Comparison of ENCODE assay signal across 1 cellular context in genomic region chr17:76523084-76524037, GRCh38.
TF ChIP-seq lines count a peak whose summit lies in the region.

No MANE protein-coding gene starts in this region.

TF ChIP-seq in GM12878, 131 proteins besides CTCF, POLR2A, EP300 and RAD21 (continued from another document and continues in another):
- TF ChIP-seq, protein P1, sequence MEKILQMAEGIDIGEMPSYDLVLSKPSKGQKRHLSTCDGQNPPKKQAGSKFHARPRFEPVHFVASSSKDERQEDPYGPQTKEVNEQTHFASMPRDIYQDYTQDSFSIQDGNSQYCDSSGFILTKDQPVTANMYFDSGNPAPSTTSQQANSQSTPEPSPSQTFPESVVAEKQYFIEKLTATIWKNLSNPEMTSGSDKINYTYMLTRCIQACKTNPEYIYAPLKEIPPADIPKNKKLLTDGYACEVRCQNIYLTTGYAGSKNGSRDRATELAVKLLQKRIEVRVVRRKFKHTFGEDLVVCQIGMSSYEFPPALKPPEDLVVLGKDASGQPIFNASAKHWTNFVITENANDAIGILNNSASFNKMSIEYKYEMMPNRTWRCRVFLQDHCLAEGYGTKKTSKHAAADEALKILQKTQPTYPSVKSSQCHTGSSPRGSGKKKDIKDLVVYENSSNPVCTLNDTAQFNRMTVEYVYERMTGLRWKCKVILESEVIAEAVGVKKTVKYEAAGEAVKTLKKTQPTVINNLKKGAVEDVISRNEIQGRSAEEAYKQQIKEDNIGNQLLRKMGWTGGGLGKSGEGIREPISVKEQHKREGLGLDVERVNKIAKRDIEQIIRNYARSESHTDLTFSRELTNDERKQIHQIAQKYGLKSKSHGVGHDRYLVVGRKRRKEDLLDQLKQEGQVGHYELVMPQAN (conservative IDR thresholded peaks at IDR 0.05), result no peak
- TF ChIP-seq SPI1 (IDR thresholded peaks at IDR 0.05; ENCODE audit: borderline replicate concordance, insufficient read depth, low read depth, low read length) (no peak), MAX (IDR thresholded peaks at IDR 0.05; ENCODE audit: low read depth, low read length) (no peak), WRNIP1 (IDR thresholded peaks at IDR 0.05; ENCODE audit: borderline replicate concordance, low read depth, low read length) (no peak), HDGF (IDR thresholded peaks at IDR 0.05) (no peak), LARP7 (IDR thresholded peaks at IDR 0.05) (0 out of 2 replicates have a peak, but pooled peaks have one; percentile 29), NR2F1 (conservative IDR thresholded peaks at IDR 0.05) (0 out of 2 replicates have a peak, but pooled peaks have one; percentile 15), KAT2A (conservative IDR thresholded peaks at IDR 0.05; ENCODE audit: control insufficient read depth, low read depth, low read length) (no peak), CREM (IDR thresholded peaks at IDR 0.05; ENCODE audit: low read depth) (no peak), POLR2AphosphoS2 (IDR thresholded peaks at IDR 0.05; ENCODE audit: low read depth, low read length) (no peak), RELB (IDR thresholded peaks at IDR 0.05; ENCODE audit: low read depth) (no peak), PML (IDR thresholded peaks at IDR 0.05; ENCODE audit: low read length) (no peak), HSF1 (IDR thresholded peaks at IDR 0.05; ENCODE audit: low read depth, low read length) (0 out of 2 replicates have a peak, but pooled peaks have one; percentile 50), KDM1A (IDR thresholded peaks at IDR 0.05; ENCODE audit: borderline replicate concordance) (no peak), MEF2B (IDR thresholded peaks at IDR 0.05; ENCODE audit: partially characterized antibody, poor library complexity, severe bottlenecking) (no peak), IKZF1 (conservative IDR thresholded peaks at IDR 0.05) (peak; percentile 61), ATF7 (IDR thresholded peaks at IDR 0.05; ENCODE audit: low read depth) (no peak), HDAC6 (IDR thresholded peaks at IDR 0.05; ENCODE audit: unreplicated experiment) (no peak), PKNOX1 (IDR thresholded peaks at IDR 0.05) (peak; percentile 55; the same call in 1 of the 2 replicates), SRF (IDR thresholded peaks at IDR 0.05; ENCODE audit: low read depth in 2 of 2, low read length in 2 of 2) (no peak), ZNF592 (IDR thresholded peaks at IDR 0.05) (peak; percentile 75; the same call in 1 of the 2 replicates), PBX3 (IDR thresholded peaks at IDR 0.05; ENCODE audit: insufficient replicate concordance, low read depth, low read length) (no peak), SUZ12 (IDR thresholded peaks at IDR 0.05; ENCODE audit: unreplicated experiment) (no peak), RFX5 (IDR thresholded peaks at IDR 0.05; ENCODE audit: low read depth, low read length) (no peak), MXI1 (IDR thresholded peaks at IDR 0.05; ENCODE audit: low read depth, low read length) (no peak), SMC3 (IDR thresholded peaks at IDR 0.05; ENCODE audit: borderline replicate concordance, low read length) (peak; percentile 95), IKZF2 (IDR thresholded peaks at IDR 0.05) (no peak; a peak in 1 of 4 replicates), ZNF274 (IDR thresholded peaks at IDR 0.05; ENCODE audit: insufficient read depth, insufficient read length) (no peak), SIX5 (IDR thresholded peaks at IDR 0.05; ENCODE audit: low read depth, low read length, severe bottlenecking) (no peak), EZH2 (IDR thresholded peaks at IDR 0.05; ENCODE audit: borderline replicate concordance, control insufficient read depth, low read depth, low read length) (no peak), CBX5 (IDR thresholded peaks at IDR 0.05; ENCODE audit: low read depth) (no peak), CBX3 (IDR thresholded peaks at IDR 0.05; ENCODE audit: borderline replicate concordance, low read depth) (no peak), ZNF622 (IDR thresholded peaks at IDR 0.05) (no peak), BCLAF1 (IDR thresholded peaks at IDR 0.05) (no peak), RELA (IDR thresholded peaks at IDR 0.05; ENCODE audit: borderline replicate concordance, partially characterized antibody) (peak; percentile 53), TAF1 (IDR thresholded peaks at IDR 0.05; ENCODE audit: borderline replicate concordance, low read depth, low read length) (no peak), ZNF207 (IDR thresholded peaks at IDR 0.05; ENCODE audit: borderline replicate concordance) (0 out of 2 replicates have a peak, but pooled peaks have one; percentile 38), NRF1 (conservative IDR thresholded peaks at IDR 0.05; ENCODE audit: low read depth, low read length) (0 out of 2 replicates have a peak, but pooled peaks have one; percentile 2), SMAD5 (IDR thresholded peaks at IDR 0.05; ENCODE audit: low read depth) (no peak), SMARCA5 (IDR thresholded peaks at IDR 0.05) (peak; percentile 68; the same call in 1 of the 2 replicates), NFYA (IDR thresholded peaks at IDR 0.05; ENCODE audit: borderline replicate concordance, low read depth, low read length) (no peak), SIN3A (IDR thresholded peaks at IDR 0.05; ENCODE audit: low read depth, low read length) (no peak), PAX8 (IDR thresholded peaks at IDR 0.05) (no peak), ETV6 (conservative IDR thresholded peaks at IDR 0.05 in 1 of 2, IDR thresholded peaks at IDR 0.05 in 1 of 2; ENCODE audit: borderline replicate concordance in 1 of 2, low read depth in 1 of 2) (no peak), YY1 (IDR thresholded peaks at IDR 0.05; ENCODE audit: low read depth, low read length) (peak; percentile 83), NFIC (IDR thresholded peaks at IDR 0.05; ENCODE audit: low read depth, low read length) (no peak), ASH2L (IDR thresholded peaks at IDR 0.05; ENCODE audit: borderline replicate concordance, low read depth) (no peak), POU2F2 (IDR thresholded peaks at IDR 0.05; ENCODE audit: borderline replicate concordance, low read depth, low read length) (0 out of 3 replicates have a peak, but pooled peaks have one; percentile 37)
- TF ChIP-seq, protein P2, sequence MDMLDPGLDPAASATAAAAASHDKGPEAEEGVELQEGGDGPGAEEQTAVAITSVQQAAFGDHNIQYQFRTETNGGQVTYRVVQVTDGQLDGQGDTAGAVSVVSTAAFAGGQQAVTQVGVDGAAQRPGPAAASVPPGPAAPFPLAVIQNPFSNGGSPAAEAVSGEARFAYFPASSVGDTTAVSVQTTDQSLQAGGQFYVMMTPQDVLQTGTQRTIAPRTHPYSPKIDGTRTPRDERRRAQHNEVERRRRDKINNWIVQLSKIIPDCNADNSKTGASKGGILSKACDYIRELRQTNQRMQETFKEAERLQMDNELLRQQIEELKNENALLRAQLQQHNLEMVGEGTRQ (IDR thresholded peaks at IDR 0.05; ENCODE audit: borderline replicate concordance, low read depth, low read length), result no peak
- TF ChIP-seq, protein P3, sequence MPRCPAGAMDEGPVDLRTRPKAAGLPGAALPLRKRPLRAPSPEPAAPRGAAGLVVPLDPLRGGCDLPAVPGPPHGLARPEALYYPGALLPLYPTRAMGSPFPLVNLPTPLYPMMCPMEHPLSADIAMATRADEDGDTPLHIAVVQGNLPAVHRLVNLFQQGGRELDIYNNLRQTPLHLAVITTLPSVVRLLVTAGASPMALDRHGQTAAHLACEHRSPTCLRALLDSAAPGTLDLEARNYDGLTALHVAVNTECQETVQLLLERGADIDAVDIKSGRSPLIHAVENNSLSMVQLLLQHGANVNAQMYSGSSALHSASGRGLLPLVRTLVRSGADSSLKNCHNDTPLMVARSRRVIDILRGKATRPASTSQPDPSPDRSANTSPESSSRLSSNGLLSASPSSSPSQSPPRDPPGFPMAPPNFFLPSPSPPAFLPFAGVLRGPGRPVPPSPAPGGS (IDR thresholded peaks at IDR 0.05; ENCODE audit: borderline replicate concordance, insufficient read depth, low read depth, low read length, poor library complexity, severe bottlenecking), result no peak
